Comparison of ENCODE assay signal across 29 cellular contexts in genomic region chr10:34766811-34767516, GRCh38. TPM values are rescaled to one million over a fixed set of nuclear protein-coding genes. Genes with fewer than 3 reads are reported as not detected.
DNase-seq lines count a peak whose midpoint lies in the region; ATAC-seq and TF ChIP-seq lines count a peak whose summit lies in the region.
"Had no signal": no experiment of that assay in that cellular context is flagged by ENCODE, and none has a peak within 500 bp of the region (broad histone marks: within the 10 kb centered on the region; RNA-seq: fewer than 3 reads in every experiment).

No MANE protein-coding gene starts in this region.

- no peak overlapping the region for H4K8ac ChIP-seq in neuronal stem cell (ENCODE audit: low read depth, low read length)

- H3K14ac ChIP-seq in neuronal stem cell (ENCODE audit: low read length): peak overlapping the region; percentile 22

- H3K36me3 ChIP-seq in HEK293 (ENCODE audit: control insufficient read depth in 2 of 2, insufficient read depth in 1 of 2, low read length in 2 of 2): no peaks in the 10 kb centered on the region
- H3K36me3 ChIP-seq in neuronal stem cell (replicated peaks in 1 of 2; ENCODE audit: control insufficient read depth in 2 of 2, insufficient read depth in 2 of 2, low read length in 2 of 2): no peaks in the 10 kb centered on the region
- H3K36me3 ChIP-seq in SJCRH30: no peaks in the 10 kb centered on the region
- H3K36me3 ChIP-seq: ascending aorta, heart left ventricle, ovary, tibial artery had no signal

- ATAC-seq in HG02759 (IDR thresholded peaks at IDR 0.05; ENCODE audit: unreplicated experiment): no peak
- ATAC-seq: sciatic nerve had no signal

- H3K9ac ChIP-seq in neuronal stem cell (ENCODE audit: low read depth, low read length, poor library complexity): no peak overlapping the region
- H3K9ac ChIP-seq: BLaER1 had no signal

- no peak overlapping the region for H2AFZ ChIP-seq in neuronal stem cell (ENCODE audit: low read length)

- no peak overlapping the region for H2BK15ac ChIP-seq in neuronal stem cell (ENCODE audit: low read length)

- H3K4me1 ChIP-seq in HEK293 (ENCODE audit: control insufficient read depth, insufficient read depth, low read length) (peaks cover 15% of the 10 kb centered on the region), neuronal stem cell (ENCODE audit: control insufficient read depth in 2 of 2, insufficient read depth in 1 of 2, low read depth in 1 of 2, low read length in 2 of 2) (peaks cover 7 to 17% of the 10 kb centered on the region in 2 donors), SJCRH30 (no peaks in the 10 kb centered on the region; the same call in 1 of the 2 replicates)

- H4K91ac ChIP-seq in neuronal stem cell (ENCODE audit: low read depth, low read length, poor library complexity): no peak overlapping the region

- no peaks in the 10 kb centered on the region for H3K79me1 ChIP-seq in neuronal stem cell (ENCODE audit: low read depth, low read length)

- H3K9me3 ChIP-seq in HEK293 (ENCODE audit: control insufficient read depth, insufficient read depth, low read depth, low read length) (no peaks in the 10 kb centered on the region), neuronal stem cell (replicated peaks in 1 of 2; ENCODE audit: control insufficient read depth in 2 of 2, insufficient read depth in 1 of 2, low read depth in 1 of 2, low read length in 2 of 2) (no peaks in the 10 kb centered on the region), SJCRH30 (replicated peaks) (no peaks in the 10 kb centered on the region)
- H3K9me3 ChIP-seq: ascending aorta, BLaER1, ovary, tibial artery had no signal

- no peaks in the 10 kb centered on the region for H3K27me3 ChIP-seq in neuronal stem cell (ENCODE audit: control insufficient read depth in 3 of 3, insufficient read depth in 3 of 3, low read depth in 1 of 3, low read length in 3 of 3)
- no peaks in the 10 kb centered on the region for H3K27me3 ChIP-seq in SJCRH30
- H3K27me3 ChIP-seq: ascending aorta, BLaER1, heart left ventricle, ovary, tibial artery had no signal

- POLR2A ChIA-PET in HEK293 (lab: Yijun Ruan, JAX): no interaction called here

- no CpG with 5 or more reads among the region's 12 CpGs for WGBS in neuronal stem cell (ENCODE audit: extremely low coverage in 2 of 2, insufficient read length in 2 of 2, insufficient replicate concordance in 1 of 2), 2 donors

- TF ChIP-seq CTCF in HEK293 (tag by site-specific recombination; IDR thresholded peaks at IDR 0.05): no peak

- no peak overlapping the region for H3K23ac ChIP-seq in neuronal stem cell (ENCODE audit: low read depth, low read length, poor library complexity)

- peak; percentile 44 for DNase-seq in NCI-H146 (lab: John Stamatoyannopoulos, UW)
- no peak for DNase-seq in NCI-H146 treated with DMSO at 0.1 percent for 48 hours (lab: John Stamatoyannopoulos, UW; ENCODE audit: unreplicated experiment)
- DNase-seq in epithelial cell of prostate (ENCODE audit: low read depth, low spot score): no peak
- DNase-seq in neuronal stem cell (ENCODE audit: low spot score): no peak
- no peak for DNase-seq in SJCRH30
- no peak for DNase-seq in NCI-H187 treated with DMSO at 0.1 percent for 48 hours (lab: John Stamatoyannopoulos, UW)
- DNase-seq: 8988T; activated CD8-positive, alpha-beta memory T cell treated with anti-CD3 and anti-CD28 coated beads for 24 hours; activated naive CD4-positive, alpha-beta T cell treated with anti-CD3 and anti-CD28 coated beads, Interleukin-2, amount 50 U/mL, for 16 hours; activated T-cell treated with anti-CD3 and anti-CD28 coated beads, Interleukin-2, amount 50 U/mL, for 48 hours; cerebellar nuclear complex; effector CD8-positive, alpha-beta T cell; GF-D8; heart left ventricle; naive B cell; NCI-H1930; NCI-H526 treated with DMSO at 0.1 percent for 48 hours; ovary; stimulated activated CD4-positive, alpha-beta T cell treated with anti-CD3 and anti-CD28 coated beads, Interleukin-1b, Interleukin-23, amount 100 ng/mL, for 48 hours; stimulated activated naive CD4-positive, alpha-beta T cell treated with Interleukin-2 at 50 U/mL for 16 hours; T-helper 2 cell; tibial artery had no signal

- no peak overlapping the region for H3K27ac ChIP-seq in HEK293 (ENCODE audit: extremely low read depth, low read depth, low read length)
- H3K27ac ChIP-seq in epithelial cell of prostate: peak overlapping the region; percentile 41
- peak overlapping the region; percentile 40 for H3K27ac ChIP-seq in neuronal stem cell (replicated peaks; ENCODE audit: low read length)
- H3K27ac ChIP-seq in SJCRH30: no peak overlapping the region
- H3K27ac ChIP-seq: ascending aorta, BLaER1, ovary, tibial artery had no signal

- H2BK12ac ChIP-seq in neuronal stem cell (ENCODE audit: low read length): no peak overlapping the region

- CTCF ChIA-PET in HEK293 (lab: Yijun Ruan, JAX): no interaction called here

- peak overlapping the region; percentile 31 for H3K18ac ChIP-seq in neuronal stem cell (ENCODE audit: low read length)

- H3K4ac ChIP-seq in neuronal stem cell (ENCODE audit: low read length): no peak overlapping the region

- H3K4me3 ChIP-seq in HEK293 (ENCODE audit: low read depth, low read length): no peak overlapping the region
- H3K4me3 ChIP-seq in neuronal stem cell (ENCODE audit: low read length in 2 of 2): no peak overlapping the region
- H3K4me3 ChIP-seq in SJCRH30: no peak overlapping the region
- H3K4me3 ChIP-seq: ascending aorta, BLaER1, heart left ventricle, lung, ovary, tibial artery had no signal

- H2BK5ac ChIP-seq in neuronal stem cell (ENCODE audit: low read length): no peak overlapping the region

- no peak overlapping the region for H3K4me2 ChIP-seq in neuronal stem cell (ENCODE audit: insufficient read depth, low read length, poor library complexity, severe bottlenecking)
- H3K4me2 ChIP-seq: BLaER1 had no signal

- H2AK5ac ChIP-seq in neuronal stem cell (ENCODE audit: low read depth, low read length): no peak overlapping the region

- H2BK120ac ChIP-seq in neuronal stem cell (ENCODE audit: low read depth, low read length): no peak overlapping the region

TF ChIP-seq in HEK293, 187 proteins besides CTCF, POLR2A, EP300 and RAD21:
- TF ChIP-seq BCL11A (tag by site-specific recombination; IDR thresholded peaks at IDR 0.05; ENCODE audit: low read depth) (no peak), ZNF280D (tag by site-specific recombination; IDR thresholded peaks at IDR 0.05) (no peak), ZNF510 (tag by site-specific recombination; IDR thresholded peaks at IDR 0.05; ENCODE audit: insufficient replicate concordance) (no peak), ZIC2 (tag by site-specific recombination; IDR thresholded peaks at IDR 0.05) (peak; percentile 50; the same call in 1 of the 2 replicates), ZNF513 (tag by site-specific recombination; IDR thresholded peaks at IDR 0.05) (no peak), ZNF416 (tag by site-specific recombination; IDR thresholded peaks at IDR 0.05) (no peak), GFI1B (tag by site-specific recombination; IDR thresholded peaks at IDR 0.05) (no peak), TRIM28 (IDR thresholded peaks at IDR 0.05; ENCODE audit: borderline replicate concordance, low read length) (no peak)

RNA-seq across cellular contexts. Expression of gene PARD3, which starts 48.1 kb away (rescaled TPM):
- 41.6 TPM for polyA plus RNA-seq in neuronal stem cell (2013, experiment 1 of 2)
- 42.6 TPM for polyA plus RNA-seq in neuronal stem cell (2013, experiment 2 of 2)
- total RNA-seq in SJCRH30 (2014; rRNA removed; shearing (Covaris generic)): 58.7 and 63.9 TPM in 2 replicates
- polyA plus RNA-seq: IgD-negative memory B cell had no signal

Comparison
In these comparisons a context has a peak if more than half of its experiments do, and no peak if none do; other contexts are left out.
1. H3K27ac ChIP-seq: peak in epithelial cell of prostate (single experiment) and neuronal stem cell (single experiment); none in HEK293 (single experiment) and SJCRH30 (single experiment).